Comparison of ENCODE assay signal across 8 cellular contexts in the genomic region with DNA sequence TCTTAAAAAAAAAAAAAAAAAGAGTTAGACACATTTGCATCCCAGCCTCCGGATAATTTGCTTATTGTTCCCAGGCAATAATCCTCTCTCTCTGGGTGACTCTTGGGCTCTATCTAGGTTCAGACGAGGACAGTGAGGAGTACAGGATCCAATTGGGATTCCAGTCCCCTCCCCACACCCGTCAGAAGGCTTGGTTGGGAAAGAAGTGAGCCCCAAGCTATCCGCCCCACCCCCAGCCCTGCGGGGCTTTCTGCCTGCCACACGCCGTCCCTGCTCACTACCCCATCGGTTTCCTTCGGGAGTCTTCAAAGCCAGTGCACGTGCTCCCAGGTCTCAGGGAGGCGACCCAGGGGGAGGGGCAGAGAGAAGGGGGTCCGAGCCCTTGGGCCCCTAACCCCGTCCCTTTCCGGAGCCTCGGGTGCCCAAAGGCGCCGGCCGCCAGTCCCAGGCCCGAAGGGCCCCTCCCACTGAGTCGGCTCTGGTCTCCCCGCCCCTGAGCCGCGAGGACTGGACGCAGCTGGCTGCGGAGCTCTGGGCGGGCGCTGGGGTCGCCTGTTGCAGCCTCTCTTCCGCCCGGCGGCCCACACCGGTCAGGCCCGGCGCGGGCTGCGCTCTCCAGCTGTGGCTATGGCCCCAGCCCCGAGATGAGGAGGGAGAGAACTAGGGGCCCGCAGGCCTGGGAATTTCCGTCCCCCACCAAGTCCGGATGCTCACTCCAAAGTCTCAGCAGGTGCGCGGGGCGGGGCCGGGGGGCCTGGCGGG. TPM values are rescaled to one million over a fixed set of nuclear protein-coding genes. Genes with fewer than 3 reads are reported as not detected.
DNase-seq lines count a peak whose midpoint lies in the region; ATAC-seq, FAIRE-seq and TF ChIP-seq lines count a peak whose summit lies in the region.

No MANE protein-coding gene starts in this region.

- ATAC-seq in GM19025 (IDR thresholded peaks at IDR 0.05; ENCODE audit: low read depth, unreplicated experiment) (peak; percentile 61), HG03280 (IDR thresholded peaks at IDR 0.05; ENCODE audit: unreplicated experiment) (peak; percentile 59)

- H3K4me1 Mint-ChIP-seq in Caco-2 (ENCODE audit: low read depth, unreplicated experiment) (peaks cover 16% of the 10 kb centered on the region), chondrocyte (ENCODE audit: low read depth) (peaks cover 59% of the 10 kb centered on the region)

- POLR2A ChIA-PET in Caco-2 (lab: Charles Lee) (interaction anchor here (0.5 to 2.5 kb wide), 5 partner anchors 18 to 168 kb away, joined by 3 to 14 read pairs (median 3); partner anchors contain the start of genes CDC5L and HSP90AB1), OCI-LY7 (lab: Charles Lee) (interaction anchor here (0.6 to 1.6 kb wide), 5 partner anchors 9 to 34 kb away, joined by 3 to 5 read pairs (median 3); no protein-coding TSS in a partner anchor)

- H4K20me1 ChIP-seq in OCI-LY7 (ENCODE audit: insufficient read depth, low read length): peaks cover 1% of the 10 kb centered on the region; the same call in 1 of the 2 replicates

- H3K9me2 ChIP-seq in OCI-LY7 (ENCODE audit: insufficient read depth, low read length): no peaks in the 10 kb centered on the region

- H3K4me1 ChIP-seq in Caco-2: peaks cover 23% of the 10 kb centered on the region
- peaks cover 60% of the 10 kb centered on the region for H3K4me1 ChIP-seq in OCI-LY7 (ENCODE audit: insufficient read depth, low read length, poor library complexity, severe bottlenecking)
- peaks cover 7 to 29% of the 10 kb centered on the region in 2 donors for H3K4me1 ChIP-seq in kidney (ENCODE audit: control insufficient read depth in 1 of 2, insufficient read depth in 1 of 2, low read depth in 1 of 2, low read length in 2 of 2)
- peaks cover 0 to 5% of the 10 kb centered on the region in 2 donors for H3K4me1 ChIP-seq in small intestine (ENCODE audit: control insufficient read depth in 2 of 2, insufficient read depth in 1 of 2, low read depth in 1 of 2, low read length in 1 of 2)

- H3K9me3 Mint-ChIP-seq in Caco-2 (ENCODE audit: unreplicated experiment) (no peaks in the 10 kb centered on the region), chondrocyte (ENCODE audit: low read depth) (no peaks in the 10 kb centered on the region)

- H3K4me3 ChIP-seq in Caco-2 (ENCODE audit: low read depth, low read length) (peak overlapping the region; percentile 61), OCI-LY7 (ENCODE audit: low read depth, low read length, poor library complexity, severe bottlenecking) (peak overlapping the region; percentile 61), kidney (ENCODE audit: low read length in 2 of 2) (peak overlapping the region; percentile 58), small intestine (ENCODE audit: low read depth in 1 of 2, low read length in 2 of 2) (peak overlapping the region; percentile 16 to 38)

- no peaks in the 10 kb centered on the region for H3K27me3 Mint-ChIP-seq in Caco-2 (ENCODE audit: insufficient read depth, unreplicated experiment)
- H3K27me3 Mint-ChIP-seq in chondrocyte (ENCODE audit: low read depth): no peaks in the 10 kb centered on the region

- FAIRE-seq in kidney (lab: Jason Lieb, UNC) (no peak), small intestine (lab: Jason Lieb, UNC) (no peak)

- peak; percentile 89 to 94 for DNase-seq in Caco-2
- peak; percentile 70 for DNase-seq in OCI-LY7 (ENCODE audit: low spot score)
- DNase-seq in chondrocyte (ENCODE audit: low spot score): no peak
- peak; percentile 97 for DNase-seq in kidney
- peak; percentile 50 for DNase-seq in small intestine
- DNase-seq in KG1 (lab: John Stamatoyannopoulos, UW): no peak

- CTCF ChIA-PET in Caco-2 (lab: Charles Lee): interaction anchor here (0.7 to 1.7 kb wide), 11 partner anchors 15 to 119 kb away, joined by 3 to 9 read pairs (median 6); no protein-coding TSS in a partner anchor
- CTCF ChIA-PET in OCI-LY7 (lab: Charles Lee; ENCODE audit: unreplicated experiment): no interaction called here

- 1% methylated on average over 32 to 45 of the region's 45 CpGs for WGBS in small intestine, 3 donors

- H3K36me3 Mint-ChIP-seq in Caco-2 (ENCODE audit: insufficient read depth, unreplicated experiment): peaks cover 12% of the 10 kb centered on the region
- no peaks in the 10 kb centered on the region for H3K36me3 Mint-ChIP-seq in chondrocyte (ENCODE audit: low read depth)

- TF ChIP-seq CTCF in Caco-2 (IDR thresholded peaks at IDR 0.05; ENCODE audit: insufficient read depth in 1 of 2, low read depth in 1 of 2, low read length in 1 of 2, severe bottlenecking in 1 of 2, unreplicated experiment in 1 of 2) (no peak), OCI-LY7 (conservative IDR thresholded peaks at IDR 0.05; ENCODE audit: low read length) (no peak), chondrocyte (IDR thresholded peaks at IDR 0.05) (no peak), kidney (IDR thresholded peaks at IDR 0.05; ENCODE audit: borderline replicate concordance, extremely low read depth, insufficient read depth) (no peak)

- peak overlapping the region; percentile 75 for H2AFZ ChIP-seq in OCI-LY7 (ENCODE audit: low read length)

- peak overlapping the region; percentile 92 for H3K27ac Mint-ChIP-seq in Caco-2 (ENCODE audit: unreplicated experiment)
- peak overlapping the region; percentile 100 for H3K27ac Mint-ChIP-seq in chondrocyte (ENCODE audit: unreplicated experiment)

- no peaks in the 10 kb centered on the region for H3K36me3 ChIP-seq in Caco-2 (ENCODE audit: control insufficient read depth, insufficient read depth, low read length)
- H3K36me3 ChIP-seq in OCI-LY7 (ENCODE audit: insufficient read depth, low read length): no peaks in the 10 kb centered on the region
- no peaks in the 10 kb centered on the region for H3K36me3 ChIP-seq in kidney (ENCODE audit: control insufficient read depth in 1 of 2, insufficient read depth in 2 of 2, low read length in 2 of 2)
- no peaks in the 10 kb centered on the region for H3K36me3 ChIP-seq in small intestine (ENCODE audit: control insufficient read depth in 2 of 2, insufficient read depth in 2 of 2, low read length in 2 of 2)

- peak overlapping the region; percentile 77 for H3K4me2 ChIP-seq in OCI-LY7 (ENCODE audit: low read length)

- H3K9ac ChIP-seq in kidney (ENCODE audit: low read length in 2 of 2): peak overlapping the region in 1 of 2 donors; percentile 44

- peaks cover 5% of the 10 kb centered on the region for H3K79me2 ChIP-seq in OCI-LY7 (ENCODE audit: insufficient read depth, low read depth, low read length)

- H3K9me3 ChIP-seq in Caco-2: no peaks in the 10 kb centered on the region
- H3K9me3 ChIP-seq in OCI-LY7 (ENCODE audit: low read length): no peaks in the 10 kb centered on the region
- H3K9me3 ChIP-seq in kidney (ENCODE audit: control insufficient read depth in 1 of 2, low read length in 2 of 2): no peaks in the 10 kb centered on the region
- no peaks in the 10 kb centered on the region for H3K9me3 ChIP-seq in small intestine (ENCODE audit: control insufficient read depth, low read depth)

- intact Hi-C loops in Caco-2 (cut with micrococcal nuclease; ENCODE audit: unreplicated experiment): no loop called here
- intact Hi-C loops in OCI-LY7 (cut with micrococcal nuclease; ENCODE audit: unreplicated experiment): no loop called here
- intact Hi-C loops in kidney (cut with DNase I): no loop called here

- H3K27me3 ChIP-seq in Caco-2 (replicated peaks; ENCODE audit: control insufficient read depth, insufficient read depth, low read length): no peaks in the 10 kb centered on the region
- no peaks in the 10 kb centered on the region for H3K27me3 ChIP-seq in small intestine (ENCODE audit: control insufficient read depth in 2 of 2, insufficient read depth in 2 of 2, low read length in 2 of 2)

- H3K4me3 Mint-ChIP-seq in Caco-2 (ENCODE audit: unreplicated experiment) (peak overlapping the region; percentile 85), chondrocyte (ENCODE audit: unreplicated experiment) (peak overlapping the region; percentile 77)

- H3K27ac ChIP-seq in OCI-LY7 (ENCODE audit: low read depth, low read length, poor library complexity, severe bottlenecking): peak overlapping the region; percentile 47
- peak overlapping the region; percentile 80 to 91 for H3K27ac ChIP-seq in kidney (ENCODE audit: low read depth in 2 of 2, low read length in 2 of 2)
- H3K27ac ChIP-seq in small intestine (ENCODE audit: low read depth in 1 of 2, low read length in 1 of 2): peak overlapping the region in 1 of 2 donors; percentile 73

- BruUV-seq in Caco-2 (replicated peaks; lab: Mats Ljungman, UMichigan): no TSS peak
- no TSS peak for BruUV-seq in OCI-LY7 (replicated peaks; lab: Mats Ljungman, UMichigan)

RNA-seq across cellular contexts. Expression of gene MYMX, which starts 2.5 kb away (rescaled TPM):
- total RNA-seq in Caco-2 (2022): not detected in 2 replicates
- not detected in 2 replicates for total RNA-seq in OCI-LY7 (2014; rRNA removed; shearing (Covaris generic))
- not detected in 2 replicates for total RNA-seq in OCI-LY7 (2022)
- total RNA-seq in chondrocyte: not detected in 3 replicates
- total RNA-seq in kidney: 1.1 TPM
- 2.2 TPM for polyA plus RNA-seq in kidney (ENCODE audit: insufficient read depth, low read depth, low replicate concordance)
- under 1 TPM in 1 of 3 donors, not detected in 2; 0.98 TPM for polyA plus RNA-seq in small intestine

RNA-seq across cellular contexts. Expression of gene SLC29A1, which starts 4.2 kb away (rescaled TPM):
- total RNA-seq in Caco-2 (2022): 80.7 and 81.3 TPM in 2 replicates
- total RNA-seq in OCI-LY7 (2014; rRNA removed; shearing (Covaris generic)): 51.5 and 52.6 TPM in 2 replicates
- 54.1 and 64.6 TPM in 2 replicates for total RNA-seq in OCI-LY7 (2022)
- total RNA-seq in chondrocyte: 161 to 231 TPM (median 221 TPM) in 3 replicates
- total RNA-seq in kidney: 74.6 TPM
- 50.1 TPM for polyA plus RNA-seq in kidney (ENCODE audit: insufficient read depth, low read depth, low replicate concordance)
- 10 to 100 TPM in 1 of 3 donors, 1 to 10 TPM in 2; 2.4 to 23.8 (median 3.4) TPM for polyA plus RNA-seq in small intestine

RNA-seq across cellular contexts. Expression of gene HSP90AB1, which starts 27.7 kb away (rescaled TPM):
- total RNA-seq in Caco-2 (2022) (967 and 1,046 TPM in 2 replicates), OCI-LY7 (2022) (1,055 and 1,282 TPM in 2 replicates), chondrocyte (508 to 805 TPM (median 512 TPM) in 3 replicates), kidney (551 TPM)
- 911 and 1,004 TPM in 2 replicates for total RNA-seq in OCI-LY7 (2014; rRNA removed; shearing (Covaris generic))
- polyA plus RNA-seq in kidney (ENCODE audit: insufficient read depth, low read depth, low replicate concordance) (499 TPM), small intestine (100 to 1,000 TPM; 100 to 530 (median 171) TPM)

RNA-seq across cellular contexts. Expression of gene SLC35B2, which starts 38.1 kb away (rescaled TPM):
- total RNA-seq in Caco-2 (2022) (44.6 and 44.8 TPM in 2 replicates), OCI-LY7 (2022) (15.3 and 16.5 TPM in 2 replicates), chondrocyte (71.5 to 83.1 TPM (median 75.7 TPM) in 3 replicates), kidney (45.1 TPM)
- total RNA-seq in OCI-LY7 (2014; rRNA removed; shearing (Covaris generic)): 10.1 and 13.9 TPM in 2 replicates
- polyA plus RNA-seq in kidney (ENCODE audit: insufficient read depth, low read depth, low replicate concordance) (49.5 TPM), small intestine (10 to 100 TPM in 2 of 3 donors, 1 to 10 TPM in 1; 6.5 to 33.2 (median 11.3) TPM)

RNA-seq across cellular contexts. Expression of gene NFKBIE, which starts 46.1 kb away (rescaled TPM):
- total RNA-seq in Caco-2 (2022) (8.4 and 10.1 TPM in 2 replicates), OCI-LY7 (2022) (22.4 and 24.8 TPM in 2 replicates), chondrocyte (3.0 to 7.0 TPM (median 6.2 TPM) in 3 replicates), kidney (19.0 TPM)
- total RNA-seq in OCI-LY7 (2014; rRNA removed; shearing (Covaris generic)): 27.5 and 43.1 TPM in 2 replicates
- polyA plus RNA-seq in kidney (ENCODE audit: insufficient read depth, low read depth, low replicate concordance) (12.6 TPM), small intestine (10 to 100 TPM in 1 of 3 donors, 1 to 10 TPM in 2; 7.6 to 13.5 (median 8.3) TPM)

Comparison
In these comparisons a context has a peak if more than half of its experiments do, and no peak if none do; other contexts are left out.
1. DNase-seq: peak in Caco-2 (2 of 2), OCI-LY7 (single experiment), kidney (single experiment) and small intestine (single experiment); none in chondrocyte (single experiment) and KG1 (single experiment).
2. Peak in every context shown above with its lines, with median percentiles within 50 percentile points of each other: H3K4me3 ChIP-seq.